Comparison of ENCODE assay signal across 8 cellular contexts in the genomic region with DNA sequence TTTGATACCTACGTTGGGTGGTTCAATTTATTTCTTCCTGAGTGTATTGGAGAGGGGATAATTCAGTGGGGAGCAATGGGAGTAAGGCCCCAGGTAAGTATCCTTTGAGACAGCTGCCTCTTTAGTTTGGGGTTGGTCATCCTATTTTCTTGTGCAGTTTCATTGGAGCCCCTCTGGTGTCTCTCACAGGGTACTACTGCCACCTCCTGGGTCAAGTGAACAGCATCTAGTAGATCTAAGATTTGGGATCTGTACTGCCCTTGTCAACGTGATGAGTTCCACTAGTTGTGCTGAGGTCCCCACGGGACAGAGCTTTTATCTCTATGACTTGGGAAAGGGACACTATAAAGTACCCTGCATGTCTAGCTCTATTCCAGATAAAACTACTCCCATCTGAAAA.
DNase-seq lines count a peak whose midpoint lies in the region; ATAC-seq, FAIRE-seq and TF ChIP-seq lines count a peak whose summit lies in the region.

No MANE protein-coding gene starts in this region.

- H3K9ac ChIP-seq in DND-41 (ENCODE audit: low read depth, low read length): no peak overlapping the region

- ATAC-seq in DND-41 (ENCODE audit: insufficient read depth, low read depth) (peak; percentile 88), HG03354 (IDR thresholded peaks at IDR 0.05; ENCODE audit: poor library complexity, severe bottlenecking, unreplicated experiment) (peak; percentile 88)

- H3K4me1 ChIP-seq in DND-41 (ENCODE audit: insufficient read depth, low read length): no peaks in the 10 kb centered on the region

- H2AFZ ChIP-seq in DND-41 (ENCODE audit: low read depth, low read length): no peak overlapping the region

- H3K4me3 ChIP-seq in DND-41 (ENCODE audit: low read depth in 1 of 2, low read length in 2 of 2) (no peak overlapping the region), brain microvascular endothelial cell (ENCODE audit: low read depth, low read length) (no peak overlapping the region)

- in situ Hi-C loops in brain microvascular endothelial cell (cut with HindIII; ENCODE audit: low pct_ligation_motif_present, low sequenced_read_pairs): no loop called here

- H3K27me3 ChIP-seq in DND-41 (ENCODE audit: insufficient read depth, low read length, poor library complexity): no peaks in the 10 kb centered on the region
- no peaks in the 10 kb centered on the region for H3K27me3 ChIP-seq in brain microvascular endothelial cell (replicated peaks)

- no peak overlapping the region for H3K27ac ChIP-seq in DND-41 (ENCODE audit: low read length)
- no peak overlapping the region for H3K27ac ChIP-seq in brain microvascular endothelial cell

- no peaks in the 10 kb centered on the region for H4K20me1 ChIP-seq in DND-41 (ENCODE audit: insufficient read depth, low read length)

- H3K36me3 ChIP-seq in DND-41 (ENCODE audit: insufficient read depth, low read length): no peaks in the 10 kb centered on the region
- H3K36me3 ChIP-seq in brain microvascular endothelial cell (replicated peaks): no peaks in the 10 kb centered on the region

- DNase-seq in DND-41 (peak; percentile 46), GM19239 (ENCODE audit: insufficient read length, low spot score) (peak; percentile 16), SHP77 treated with DMSO at 0.1 percent for 48 hours (lab: John Stamatoyannopoulos, UW) (peak; percentile 1), brain microvascular endothelial cell (peak; percentile 5), kidney tubule cell (ENCODE audit: low spot score) (peak; percentile 39)
- DNase-seq in stimulated activated CD8-positive, alpha-beta memory T cell treated with anti-CD3 and anti-CD28 coated beads, Interleukin-7, amount 100 ng/mL, for 4 hours (ENCODE audit: low read depth in 2 of 2): peak; percentile 4 to 17
- DNase-seq in effector CD4-positive, alpha-beta T cell: no peak

- no peaks in the 10 kb centered on the region for H3K9me3 ChIP-seq in DND-41 (ENCODE audit: insufficient read depth, low read length, severe bottlenecking)

- H3K79me2 ChIP-seq in DND-41 (ENCODE audit: insufficient read depth, low read length): no peaks in the 10 kb centered on the region

- peak; percentile 63 for TF ChIP-seq CTCF in DND-41 (IDR thresholded peaks at IDR 0.05; ENCODE audit: borderline replicate concordance, extremely low read depth, low read length, poor library complexity, severe bottlenecking)
- peak; percentile 55 for TF ChIP-seq CTCF in brain microvascular endothelial cell (IDR thresholded peaks at IDR 0.05; ENCODE audit: low read depth, low read length, missing control alignments)

- H3K4me2 ChIP-seq in DND-41 (ENCODE audit: insufficient read depth, low read length): no peak overlapping the region

- FAIRE-seq in GM19239 (lab: Jason Lieb, UNC): peak; percentile 97
